Comparison of ENCODE assay signal across 8 cellular contexts in genomic region chr1:154607748-154608521, GRCh38. TPM values are rescaled to one million over a fixed set of nuclear protein-coding genes. Genes with fewer than 3 reads are reported as not detected.
DNase-seq lines count a peak whose midpoint lies in the region; ATAC-seq and TF ChIP-seq lines count a peak whose summit lies in the region.

A gene with protein sequence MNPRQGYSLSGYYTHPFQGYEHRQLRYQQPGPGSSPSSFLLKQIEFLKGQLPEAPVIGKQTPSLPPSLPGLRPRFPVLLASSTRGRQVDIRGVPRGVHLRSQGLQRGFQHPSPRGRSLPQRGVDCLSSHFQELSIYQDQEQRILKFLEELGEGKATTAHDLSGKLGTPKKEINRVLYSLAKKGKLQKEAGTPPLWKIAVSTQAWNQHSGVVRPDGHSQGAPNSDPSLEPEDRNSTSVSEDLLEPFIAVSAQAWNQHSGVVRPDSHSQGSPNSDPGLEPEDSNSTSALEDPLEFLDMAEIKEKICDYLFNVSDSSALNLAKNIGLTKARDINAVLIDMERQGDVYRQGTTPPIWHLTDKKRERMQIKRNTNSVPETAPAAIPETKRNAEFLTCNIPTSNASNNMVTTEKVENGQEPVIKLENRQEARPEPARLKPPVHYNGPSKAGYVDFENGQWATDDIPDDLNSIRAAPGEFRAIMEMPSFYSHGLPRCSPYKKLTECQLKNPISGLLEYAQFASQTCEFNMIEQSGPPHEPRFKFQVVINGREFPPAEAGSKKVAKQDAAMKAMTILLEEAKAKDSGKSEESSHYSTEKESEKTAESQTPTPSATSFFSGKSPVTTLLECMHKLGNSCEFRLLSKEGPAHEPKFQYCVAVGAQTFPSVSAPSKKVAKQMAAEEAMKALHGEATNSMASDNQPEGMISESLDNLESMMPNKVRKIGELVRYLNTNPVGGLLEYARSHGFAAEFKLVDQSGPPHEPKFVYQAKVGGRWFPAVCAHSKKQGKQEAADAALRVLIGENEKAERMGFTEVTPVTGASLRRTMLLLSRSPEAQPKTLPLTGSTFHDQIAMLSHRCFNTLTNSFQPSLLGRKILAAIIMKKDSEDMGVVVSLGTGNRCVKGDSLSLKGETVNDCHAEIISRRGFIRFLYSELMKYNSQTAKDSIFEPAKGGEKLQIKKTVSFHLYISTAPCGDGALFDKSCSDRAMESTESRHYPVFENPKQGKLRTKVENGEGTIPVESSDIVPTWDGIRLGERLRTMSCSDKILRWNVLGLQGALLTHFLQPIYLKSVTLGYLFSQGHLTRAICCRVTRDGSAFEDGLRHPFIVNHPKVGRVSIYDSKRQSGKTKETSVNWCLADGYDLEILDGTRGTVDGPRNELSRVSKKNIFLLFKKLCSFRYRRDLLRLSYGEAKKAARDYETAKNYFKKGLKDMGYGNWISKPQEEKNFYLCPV (minus strand): TSS chr1:154608186. CDS start chr1:154608006, 180 bp downstream.

- POLR2A ChIA-PET in activated CD4-positive, alpha-beta memory T cell treated with anti-CD3 and anti-CD28 coated beads for 36 hours (lab: Charles Lee) = interaction anchor here (1.1 to 3.6 kb wide), 5 partner anchors 13 to 48 kb away, joined by 3 to 18 read pairs (median 3); no protein-coding TSS in a partner anchor

- ATAC-seq in HG03442 (IDR thresholded peaks at IDR 0.05; ENCODE audit: unreplicated experiment) (peak; percentile 66), lower lobe of right lung (peak; percentile 96)

- peak within 1 kb of the TSS; percentile 90 for H3K4me3 Mint-ChIP-seq in activated CD4-positive, alpha-beta memory T cell treated with anti-CD3 and anti-CD28 coated beads for 36 hours

- peak; percentile 84 for TF ChIP-seq POLR2A in GM19099 (IDR thresholded peaks at IDR 0.05; ENCODE audit: extremely low read depth, insufficient read length, low read depth)

- H3K4me1 ChIP-seq in duodenal mucosa (ENCODE audit: control insufficient read depth in 1 of 2, insufficient read depth in 2 of 2, low read length in 2 of 2) (peaks cover 17 to 35% of the 10 kb centered on the region in 2 donors), lower lobe of right lung (peaks cover 51% of the 10 kb centered on the region)

- peak within 1 kb of the TSS; percentile 79 to 100 for H3K9ac ChIP-seq in duodenal mucosa (ENCODE audit: low read depth in 1 of 2, low read length in 2 of 2)

- H3K4me1 Mint-ChIP-seq in activated CD4-positive, alpha-beta memory T cell treated with anti-CD3 and anti-CD28 coated beads for 36 hours (ENCODE audit: low read depth) = peaks cover 71% of the 10 kb centered on the region

- H3K9me3 ChIP-seq in duodenal mucosa (ENCODE audit: control insufficient read depth in 1 of 2, low read length in 2 of 2) = no peaks in the 10 kb centered on the region
- H3K9me3 ChIP-seq in lower lobe of right lung = no peaks in the 10 kb centered on the region

- H3K27me3 ChIP-seq in duodenal mucosa (ENCODE audit: control insufficient read depth in 1 of 2, insufficient read depth in 2 of 2, low read length in 2 of 2) = no peaks in the 10 kb centered on the region
- no peaks in the 10 kb centered on the region for H3K27me3 ChIP-seq in lower lobe of right lung (ENCODE audit: low read depth)

- DNase-seq in Ammon's horn (ENCODE audit: low spot score) (peak; percentile 87), NCI-H748 (lab: John Stamatoyannopoulos, UW; ENCODE audit: unreplicated experiment) (peak; percentile 80), lower lobe of right lung (peak; percentile 94)
- DNase-seq in activated CD4-positive, alpha-beta memory T cell treated with anti-CD3 and anti-CD28 coated beads for 36 hours = peak; percentile 96
- peak; percentile 75 to 80 (median 77) for DNase-seq in stimulated activated CD4-positive, alpha-beta T cell treated with anti-CD3 and anti-CD28 coated beads, TNF-alpha, amount 100 ng/mL, for 1 hour (ENCODE audit: low read depth in 3 of 3, low spot score in 1 of 3)

- H3K36me3 ChIP-seq in duodenal mucosa (ENCODE audit: control insufficient read depth in 1 of 2, insufficient read depth in 2 of 2, low read length in 2 of 2) = peaks cover 0 to 13% of the 10 kb centered on the region in 2 donors
- peaks cover 10% of the 10 kb centered on the region for H3K36me3 ChIP-seq in lower lobe of right lung

- no peaks in the 10 kb centered on the region for H3K9me3 Mint-ChIP-seq in activated CD4-positive, alpha-beta memory T cell treated with anti-CD3 and anti-CD28 coated beads for 36 hours

- no peaks in the 10 kb centered on the region for H3K27me3 Mint-ChIP-seq in activated CD4-positive, alpha-beta memory T cell treated with anti-CD3 and anti-CD28 coated beads for 36 hours

- TF ChIP-seq CTCF in lower lobe of right lung (IDR thresholded peaks at IDR 0.05) = no peak

- H3K27ac ChIP-seq in duodenal mucosa (ENCODE audit: low read depth, low read length) = peak within 1 kb of the TSS; percentile 93
- peak within 1 kb of the TSS; percentile 99 for H3K27ac ChIP-seq in lower lobe of right lung

- H3K36me3 Mint-ChIP-seq in activated CD4-positive, alpha-beta memory T cell treated with anti-CD3 and anti-CD28 coated beads for 36 hours = peaks cover 25% of the 10 kb centered on the region

- peak within 1 kb of the TSS; percentile 90 to 99 for H3K4me3 ChIP-seq in duodenal mucosa (ENCODE audit: low read depth in 1 of 2, low read length in 2 of 2)
- peak within 1 kb of the TSS; percentile 91 for H3K4me3 ChIP-seq in lower lobe of right lung

- intact Hi-C loops in activated CD4-positive, alpha-beta memory T cell treated with anti-CD3 and anti-CD28 coated beads for 36 hours (cut with micrococcal nuclease) = loop anchor here (1.0 to 5.0 kb wide), 6 partner anchors 49 to 394 kb away; partner anchors contain the start of genes IL6R, PMVK and ZBTB7B
- intact Hi-C loops in lower lobe of right lung (cut with DNase I) = no loop called here

- H3K27ac Mint-ChIP-seq in activated CD4-positive, alpha-beta memory T cell treated with anti-CD3 and anti-CD28 coated beads for 36 hours = peak within 1 kb of the TSS; percentile 98

- CTCF ChIA-PET in activated CD4-positive, alpha-beta memory T cell treated with anti-CD3 and anti-CD28 coated beads for 36 hours (lab: Charles Lee) = interaction anchor here (0.6 to 2.7 kb wide), 4 partner anchors 19 to 271 kb away, joined by 3 to 10 read pairs (median 4); no protein-coding TSS in a partner anchor

RNA-seq across cellular contexts. Expression of the gene that starts here (rescaled TPM):
- 100 to 1,000 TPM; 270 to 289 TPM for total RNA-seq in activated CD4-positive, alpha-beta memory T cell treated with anti-CD3 and anti-CD28 coated beads for 36 hours
- 202 TPM for total RNA-seq in lower lobe of right lung

Comparison
In these comparisons a context has a peak if more than half of its experiments do, and no peak if none do; other contexts are left out.
1. Peak in every context shown above with its lines: DNase-seq, ATAC-seq, H3K4me3 ChIP-seq and H3K27ac ChIP-seq.